In the genomic region with DNA sequence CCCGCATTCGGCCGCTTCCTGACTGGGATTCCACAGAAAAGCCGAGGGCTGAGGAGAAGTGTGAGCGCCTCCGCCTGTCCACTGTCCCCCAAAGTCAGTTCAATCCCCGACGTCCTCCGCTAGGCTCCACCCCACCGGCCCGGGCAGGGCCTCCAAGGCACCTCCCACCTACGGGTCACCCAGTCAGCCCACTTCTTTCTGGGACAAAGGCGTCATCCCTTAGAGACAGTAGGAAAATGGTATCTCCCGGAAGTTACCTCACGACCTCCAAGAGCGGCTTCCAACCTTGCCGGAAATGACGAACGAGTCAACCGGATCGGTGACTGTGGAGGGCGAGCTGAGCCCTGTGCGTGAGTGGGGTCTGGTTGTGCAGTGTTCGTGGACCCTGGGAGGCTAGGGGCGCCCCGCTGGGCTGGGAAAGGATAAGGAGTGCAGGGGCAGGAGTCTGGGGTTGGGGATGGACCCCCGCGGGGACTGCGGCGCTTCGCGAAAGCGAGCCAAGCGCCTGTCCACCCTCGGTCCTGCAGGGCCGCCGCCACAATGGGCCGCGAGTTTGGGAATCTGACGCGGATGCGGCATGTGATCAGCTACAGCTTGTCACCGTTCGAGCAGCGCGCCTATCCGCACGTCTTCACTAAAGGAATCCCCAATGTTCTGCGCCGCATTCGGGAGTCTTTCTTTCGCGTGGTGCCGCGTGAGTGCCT, we compare ENCODE assay signal across 8 cellular contexts. TPM values are rescaled to one million over a fixed set of nuclear protein-coding genes. Genes with fewer than 3 reads are reported as not detected.
DNase-seq lines count a peak whose midpoint lies in the region; TF ChIP-seq lines count a peak whose summit lies in the region.

A gene with protein sequence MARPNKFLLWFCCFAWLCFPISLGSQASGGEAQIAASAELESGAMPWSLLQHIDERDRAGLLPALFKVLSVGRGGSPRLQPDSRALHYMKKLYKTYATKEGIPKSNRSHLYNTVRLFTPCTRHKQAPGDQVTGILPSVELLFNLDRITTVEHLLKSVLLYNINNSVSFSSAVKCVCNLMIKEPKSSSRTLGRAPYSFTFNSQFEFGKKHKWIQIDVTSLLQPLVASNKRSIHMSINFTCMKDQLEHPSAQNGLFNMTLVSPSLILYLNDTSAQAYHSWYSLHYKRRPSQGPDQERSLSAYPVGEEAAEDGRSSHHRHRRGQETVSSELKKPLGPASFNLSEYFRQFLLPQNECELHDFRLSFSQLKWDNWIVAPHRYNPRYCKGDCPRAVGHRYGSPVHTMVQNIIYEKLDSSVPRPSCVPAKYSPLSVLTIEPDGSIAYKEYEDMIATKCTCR (minus strand): TSS at position 128 of the 704 bp plus-strand sequence. CDS start 1,936 bp downstream, outside the sequence.
Gene UQCRQ, plus strand, starts transcription at position 301 of the 704 bp plus-strand sequence. Its CDS starts 240 bp downstream, at position 541.

- in situ Hi-C loops in HAP-1 (cut with MboI; ENCODE audit: low sequenced_read_pairs): no loop called here

- peaks cover 9% of the 10 kb centered on the region for H3K27me3 Mint-ChIP-seq in neural crest cell (ENCODE audit: low read depth)

- H3K27ac Mint-ChIP-seq in neural crest cell (ENCODE audit: unreplicated experiment): peak within 1 kb of the TSS; percentile 100

- DNase-seq in GDM1 (lab: John Stamatoyannopoulos, UW) (peak; percentile 96), HAP-1 (ENCODE audit: low spot score in 2 of 2) (peak; percentile 97 to 98), MG63 (peak; percentile 99), SHP77 treated with DMSO at 0.1 percent for 48 hours (lab: John Stamatoyannopoulos, UW) (peak; percentile 96), foreskin fibroblast (peak; percentile 99 to 100), neural crest cell (ENCODE audit: low read depth, low spot score) (peak; percentile 82)
- peak; percentile 84 for DNase-seq in activated gamma-delta T cell treated with anti-CD3 and anti-CD28 coated beads, Interleukin-2, amount 50 U/mL, for 16 hours (ENCODE audit: low read depth)

- H3K4me1 ChIP-seq in HAP-1: peaks cover 11% of the 10 kb centered on the region
- H3K4me1 ChIP-seq in stomach smooth muscle (ENCODE audit: control insufficient read depth, insufficient read depth, low read length): peaks cover 16% of the 10 kb centered on the region

- H3K4me3 ChIP-seq in HAP-1 (peak within 1 kb of the TSS; percentile 98), MG63 (peak within 1 kb of the TSS; percentile 99), foreskin fibroblast (ENCODE audit: low read depth in 1 of 2, low read length in 2 of 2) (peak within 1 kb of the TSS; percentile 84 to 94), stomach smooth muscle (ENCODE audit: low read length in 2 of 2) (peak within 1 kb of the TSS; percentile 66 to 92)

- TF ChIP-seq CTCF in foreskin fibroblast (IDR thresholded peaks at IDR 0.05; ENCODE audit: low read depth, low read length) (peak; percentile 39), neural crest cell (conservative IDR thresholded peaks at IDR 0.05) (no peak)

- H3K36me3 ChIP-seq in HAP-1 (replicated peaks) (peaks cover 42% of the 10 kb centered on the region), MG63 (peaks cover 45% of the 10 kb centered on the region), stomach smooth muscle (ENCODE audit: control insufficient read depth in 2 of 2, insufficient read depth in 2 of 2, low read length in 2 of 2) (peaks cover 3 to 21% of the 10 kb centered on the region in 2 donors)

- H3K36me3 Mint-ChIP-seq in neural crest cell (ENCODE audit: low read depth): peaks cover 11% of the 10 kb centered on the region

- H3K9me3 Mint-ChIP-seq in neural crest cell: no peaks in the 10 kb centered on the region

- H3K9me3 ChIP-seq in HAP-1: no peaks in the 10 kb centered on the region
- H3K9me3 ChIP-seq in MG63: no peaks in the 10 kb centered on the region
- H3K9me3 ChIP-seq in stomach smooth muscle (ENCODE audit: control insufficient read depth in 2 of 2, low read length in 2 of 2): no peaks in the 10 kb centered on the region

- H3K27ac ChIP-seq in stomach smooth muscle (ENCODE audit: low read length): peak within 1 kb of the TSS; percentile 94

- H3K4me3 Mint-ChIP-seq in neural crest cell: peak within 1 kb of the TSS; percentile 100

- peak within 1 kb of the TSS; percentile 75 to 93 for H3K9ac ChIP-seq in stomach smooth muscle (ENCODE audit: low read length in 2 of 2)

- peaks cover 30% of the 10 kb centered on the region for H3K4me1 Mint-ChIP-seq in neural crest cell

- no peaks in the 10 kb centered on the region for H3K27me3 ChIP-seq in HAP-1 (ENCODE audit: low read depth)
- no peaks in the 10 kb centered on the region for H3K27me3 ChIP-seq in MG63
- H3K27me3 ChIP-seq in stomach smooth muscle (ENCODE audit: control insufficient read depth in 1 of 2, insufficient read depth in 2 of 2, low read length in 2 of 2): no peaks in the 10 kb centered on the region

RNA-seq across cellular contexts. Expression of the first gene that starts in this region (rescaled TPM):
- 0.15 TPM in 1 of 2 replicates, not detected in the other for total RNA-seq in MG63 (2014; rRNA removed; shearing (Covaris generic); ENCODE audit: low replicate concordance)
- 0.49 and 0.89 TPM in 2 replicates for total RNA-seq in neural crest cell

RNA-seq across cellular contexts. Expression of gene UQCRQ, which starts in this region (rescaled TPM):
- total RNA-seq in MG63 (2014; rRNA removed; shearing (Covaris generic); ENCODE audit: low replicate concordance): 388 and 1,689 TPM in 2 replicates
- total RNA-seq in neural crest cell: 274 and 293 TPM in 2 replicates

Comparison
In these comparisons a context has a peak if more than half of its experiments do, and no peak if none do; other contexts are left out.
1. Peak in every context shown above with its lines: DNase-seq, H3K4me3 ChIP-seq and H3K27ac ChIP-seq.